In genomic region chr11:31397239-31397834, GRCh38 we compare ENCODE assay signal across 1 cellular context.
TF ChIP-seq lines count a peak whose summit lies in the region.

No MANE protein-coding gene starts in this region.

TF ChIP-seq in GM12878, 131 proteins besides CTCF, POLR2A, EP300 and RAD21 (continued from another document):
- TF ChIP-seq PBX3 (IDR thresholded peaks at IDR 0.05; ENCODE audit: insufficient replicate concordance, low read depth, low read length) (no peak), JUND (IDR thresholded peaks at IDR 0.05; ENCODE audit: low read depth, low read length) (no peak), SMC3 (IDR thresholded peaks at IDR 0.05; ENCODE audit: borderline replicate concordance, low read length) (peak; percentile 68), USF2 (IDR thresholded peaks at IDR 0.05; ENCODE audit: borderline replicate concordance, low read depth, low read length) (no peak), GATAD2B (conservative IDR thresholded peaks at IDR 0.05; ENCODE audit: low read depth) (no peak)
